12 cellular contexts compared by ENCODE assay signal in genomic region chr1:94983343-94983742, GRCh38. TPM values are rescaled to one million over a fixed set of nuclear protein-coding genes. Genes with fewer than 3 reads are reported as not detected.
A peak's percentile ranks its signal among the peaks of the same experiment; 100 is the strongest.
DNase-seq lines count a peak whose midpoint lies in the region; FAIRE-seq and TF ChIP-seq lines count a peak whose summit lies in the region.
"Had no signal": no experiment of that assay in that cellular context is flagged by ENCODE, and none has a peak within 500 bp of the region (broad histone marks: within the 10 kb centered on the region; RNA-seq: fewer than 3 reads in every experiment).

No MANE protein-coding gene starts in this region.

- peaks cover 0 to 28% of the 10 kb centered on the region in 2 donors for H3K4me1 ChIP-seq in right atrium auricular region
- H3K4me1 ChIP-seq in sigmoid colon = peaks cover 0 to 16% (median 5%) of the 10 kb centered on the region in 4 donors

- in situ Hi-C loops in brain microvascular endothelial cell (cut with HindIII; ENCODE audit: low pct_ligation_motif_present, low sequenced_read_pairs) = no loop called here

- WGBS in sigmoid colon, 2 donors = 47 to 68% methylated on average over 2 of the region's 2 CpGs
- WGBS in lower leg skin, 2 donors = 33 to 38% methylated on average over 2 of the region's 2 CpGs

- H3K27me3 ChIP-seq in brain microvascular endothelial cell (replicated peaks) (no peaks in the 10 kb centered on the region), right atrium auricular region (no peaks in the 10 kb centered on the region), sigmoid colon (no peaks in the 10 kb centered on the region)

- TF ChIP-seq EP300 in sigmoid colon (IDR thresholded peaks at IDR 0.05) = no peak

- H3K4me3 ChIP-seq in brain microvascular endothelial cell (ENCODE audit: low read depth, low read length) (no peak overlapping the region), right atrium auricular region (no peak overlapping the region), sigmoid colon (no peak overlapping the region), lower leg skin (ENCODE audit: low read depth, poor library complexity, severe bottlenecking) (no peak overlapping the region)
- H3K4me3 ChIP-seq: coronary artery had no signal

- no peak for TF ChIP-seq CTCF in brain microvascular endothelial cell (IDR thresholded peaks at IDR 0.05; ENCODE audit: low read depth, low read length, missing control alignments)
- TF ChIP-seq CTCF in right atrium auricular region (IDR thresholded peaks at IDR 0.05) = no peak
- TF ChIP-seq CTCF in sigmoid colon (IDR thresholded peaks at IDR 0.05) = no peak
- TF ChIP-seq CTCF in lower leg skin (IDR thresholded peaks at IDR 0.05) = no peak

- no peaks in the 10 kb centered on the region for H3K36me3 ChIP-seq in brain microvascular endothelial cell (replicated peaks)
- no peaks in the 10 kb centered on the region for H3K36me3 ChIP-seq in right atrium auricular region
- no peaks in the 10 kb centered on the region for H3K36me3 ChIP-seq in sigmoid colon

- intact Hi-C loops in sigmoid colon (cut with DNase I) = loop anchor here (5.0 kb wide), 2 partner anchors 39 to 51 kb away; no protein-coding TSS in a partner anchor
- intact Hi-C loops in lower leg skin (cut with DNase I; ENCODE audit: low total_unique reads) = no loop called here

- peak; percentile 76 for FAIRE-seq in H54 (lab: Jason Lieb, UNC)

- no peaks in the 10 kb centered on the region for H3K9me3 ChIP-seq in right atrium auricular region
- H3K9me3 ChIP-seq in sigmoid colon = no peaks in the 10 kb centered on the region

- H3K27ac ChIP-seq in brain microvascular endothelial cell = peak overlapping the region; percentile 44
- H3K27ac ChIP-seq in right atrium auricular region = peak overlapping the region; percentile 30 to 42
- peak overlapping the region in 3 of 4 donors; percentile 14 to 58 (median 44) for H3K27ac ChIP-seq in sigmoid colon

- DNase-seq in H54 (ENCODE audit: insufficient read length, low spot score) = peak; percentile 22
- peak; percentile 89 for DNase-seq in brain microvascular endothelial cell
- DNase-seq in right atrium auricular region (ENCODE audit: low spot score) = peak; percentile 74
- peak; percentile 66 for DNase-seq in sigmoid colon
- no peak for DNase-seq in stimulated activated CD4-positive, alpha-beta T cell treated with anti-CD3 and anti-CD28 coated beads, Interleukin-4, amount 100 ng/mL, for 24 hours
- no peak for DNase-seq in lower leg skin (ENCODE audit: low spot score in 2 of 2)
- DNase-seq in amygdala (lab: John Stamatoyannopoulos, UW) = no peak
- no peak for DNase-seq in activated CD8-positive, alpha-beta memory T cell treated with anti-CD3 and anti-CD28 coated beads, Interleukin-2, amount 50 U/mL, for 4 hours
- DNase-seq: CD8-positive, alpha-beta T cell; NCI-H1092 treated with DMSO at 0.1 percent for 48 hours; T-helper 2 cell had no signal

- TF ChIP-seq POLR2A in H54 (IDR thresholded peaks at IDR 0.05; ENCODE audit: low read depth, low read length) (no peak), sigmoid colon (IDR thresholded peaks at IDR 0.05) (no peak), lower leg skin (IDR thresholded peaks at IDR 0.05) (no peak)

RNA-seq across cellular contexts. Expression of gene CNN3, which starts 56.4 kb away (rescaled TPM):
- total RNA-seq in right atrium auricular region (100 to 1,000 TPM in 1 of 2 donors, 10 to 100 TPM in 1; 82.2 to 124 TPM), sigmoid colon (100 to 1,000 TPM; 157 to 247 (median 170) TPM), lower leg skin (10 to 100 TPM; 30.7 to 94.3 (median 47.8) TPM)
- polyA plus RNA-seq in sigmoid colon = 10 to 100 TPM; 58.3 to 96.4 (median 80.2) TPM

Comparison
In these comparisons a context has a peak if more than half of its experiments do, and no peak if none do; other contexts are left out.
1. DNase-seq: peak in H54 (single experiment), brain microvascular endothelial cell (single experiment), right atrium auricular region (single experiment) and sigmoid colon (single experiment); none in stimulated activated CD4-positive, alpha-beta T cell treated with anti-CD3 and anti-CD28 coated beads, Interleukin-4, amount 100 ng/mL, for 24 hours (single experiment), lower leg skin (0 of 2), amygdala (0 of 56) and activated CD8-positive, alpha-beta memory T cell treated with anti-CD3 and anti-CD28 coated beads, Interleukin-2, amount 50 U/mL, for 4 hours (single experiment).
2. Peak in every context shown above with its lines, with median percentiles within 50 percentile points of each other: H3K27ac ChIP-seq.